8 cellular contexts compared by ENCODE assay signal in the genomic region with DNA sequence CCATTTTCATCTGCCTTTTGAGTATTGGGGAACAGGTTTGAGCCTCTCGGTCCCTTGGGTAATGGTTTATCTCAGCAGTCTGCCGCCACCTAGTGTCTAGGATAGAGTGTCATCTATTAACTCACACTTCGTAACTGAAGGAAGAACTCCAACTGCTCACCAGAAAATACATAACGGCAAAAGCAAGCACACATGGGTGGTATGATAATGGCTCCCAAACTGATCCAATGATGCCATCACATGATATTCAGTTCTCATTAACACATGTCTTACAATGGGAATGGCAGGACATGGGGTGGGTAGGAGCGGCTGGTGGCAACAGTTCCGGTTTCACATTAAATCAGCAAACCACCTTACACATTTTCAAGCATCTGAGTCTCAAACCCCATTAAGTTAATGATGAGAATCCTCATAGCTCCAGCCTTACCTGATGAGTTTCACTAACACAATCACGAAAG.
A peak's percentile ranks its signal among the peaks of the same experiment; 100 is the strongest.
DNase-seq lines count a peak whose midpoint lies in the region; ATAC-seq and TF ChIP-seq lines count a peak whose summit lies in the region.

No MANE protein-coding gene starts in this region.

- H3K27me3 ChIP-seq in CD4-positive, CD25-positive, alpha-beta regulatory T cell (ENCODE audit: control insufficient read depth, insufficient read depth, low read length), result peaks cover 1% of the 10 kb centered on the region

- H3K9me3 Mint-ChIP-seq in CD4-positive, CD25-positive, alpha-beta regulatory T cell, result no peaks in the 10 kb centered on the region
- no peaks in the 10 kb centered on the region for H3K9me3 Mint-ChIP-seq in activated CD4-positive, alpha-beta memory T cell treated with anti-CD3 and anti-CD28 coated beads for 36 hours
- H3K9me3 Mint-ChIP-seq in osteocyte (ENCODE audit: unreplicated experiment), result no peaks in the 10 kb centered on the region

- H3K36me3 ChIP-seq in CD4-positive, CD25-positive, alpha-beta regulatory T cell (ENCODE audit: control insufficient read depth, insufficient read depth, low read length), result no peaks in the 10 kb centered on the region

- H3K4me1 Mint-ChIP-seq in CD4-positive, CD25-positive, alpha-beta regulatory T cell, result peaks cover 0 to 3% (median 0%) of the 10 kb centered on the region in 4 donors
- H3K4me1 Mint-ChIP-seq in activated CD4-positive, alpha-beta memory T cell treated with anti-CD3 and anti-CD28 coated beads for 36 hours (ENCODE audit: low read depth), result no peaks in the 10 kb centered on the region
- peaks cover 41% of the 10 kb centered on the region for H3K4me1 Mint-ChIP-seq in osteocyte (ENCODE audit: unreplicated experiment)

- H3K9me3 ChIP-seq in CD4-positive, CD25-positive, alpha-beta regulatory T cell (ENCODE audit: control insufficient read depth in 2 of 2, low read length in 2 of 2), result no peaks in the 10 kb centered on the region

- no peak overlapping the region for H3K27ac ChIP-seq in CD4-positive, CD25-positive, alpha-beta regulatory T cell (ENCODE audit: insufficient read depth, low read length, poor library complexity, severe bottlenecking)

- POLR2A ChIA-PET in activated CD4-positive, alpha-beta memory T cell treated with anti-CD3 and anti-CD28 coated beads for 36 hours (lab: Charles Lee), result no interaction called here

- peak in 2 of 3 donors; percentile 22 to 60 for DNase-seq in CD4-positive, CD25-positive, alpha-beta regulatory T cell
- DNase-seq in NCI-H526 (lab: John Stamatoyannopoulos, UW) (peak; percentile 65 to 86), foreskin fibroblast (peak; percentile 54 to 84), osteocyte (ENCODE audit: extremely low spot score, unreplicated experiment) (no peak)
- DNase-seq in activated CD4-positive, alpha-beta memory T cell treated with anti-CD3 and anti-CD28 coated beads for 36 hours, result peak; percentile 47
- no peak for DNase-seq in effector CD4-positive, alpha-beta T cell

- H3K4me3 ChIP-seq in CD4-positive, CD25-positive, alpha-beta regulatory T cell (ENCODE audit: low read depth, low read length), result no peak overlapping the region
- no peak overlapping the region for H3K4me3 ChIP-seq in foreskin fibroblast (ENCODE audit: low read depth in 1 of 2, low read length in 2 of 2)

- no peak overlapping the region for H3K4me3 Mint-ChIP-seq in CD4-positive, CD25-positive, alpha-beta regulatory T cell
- H3K4me3 Mint-ChIP-seq in activated CD4-positive, alpha-beta memory T cell treated with anti-CD3 and anti-CD28 coated beads for 36 hours, result no peak overlapping the region
- H3K4me3 Mint-ChIP-seq in osteocyte (ENCODE audit: unreplicated experiment), result no peak overlapping the region

- H3K27me3 Mint-ChIP-seq in CD4-positive, CD25-positive, alpha-beta regulatory T cell, result no peaks in the 10 kb centered on the region
- H3K27me3 Mint-ChIP-seq in activated CD4-positive, alpha-beta memory T cell treated with anti-CD3 and anti-CD28 coated beads for 36 hours, result peaks cover 16% of the 10 kb centered on the region
- no peaks in the 10 kb centered on the region for H3K27me3 Mint-ChIP-seq in osteocyte (ENCODE audit: unreplicated experiment)

- no peak overlapping the region for H3K27ac Mint-ChIP-seq in CD4-positive, CD25-positive, alpha-beta regulatory T cell
- H3K27ac Mint-ChIP-seq in activated CD4-positive, alpha-beta memory T cell treated with anti-CD3 and anti-CD28 coated beads for 36 hours, result no peak overlapping the region
- no peak overlapping the region for H3K27ac Mint-ChIP-seq in osteocyte (ENCODE audit: unreplicated experiment)

- CTCF ChIA-PET in activated CD4-positive, alpha-beta memory T cell treated with anti-CD3 and anti-CD28 coated beads for 36 hours (lab: Charles Lee), result interaction anchor here (0.7 to 1.6 kb wide), 7 partner anchors 9 to 986 kb away, joined by 3 to 11 read pairs (median 4); partner anchors contain the start of gene EDN1

- H3K36me3 Mint-ChIP-seq in CD4-positive, CD25-positive, alpha-beta regulatory T cell, result no peaks in the 10 kb centered on the region
- H3K36me3 Mint-ChIP-seq in activated CD4-positive, alpha-beta memory T cell treated with anti-CD3 and anti-CD28 coated beads for 36 hours, result no peaks in the 10 kb centered on the region
- H3K36me3 Mint-ChIP-seq in osteocyte (ENCODE audit: unreplicated experiment), result no peaks in the 10 kb centered on the region

- intact Hi-C loops in activated CD4-positive, alpha-beta memory T cell treated with anti-CD3 and anti-CD28 coated beads for 36 hours (cut with micrococcal nuclease), result loop anchor here (1.0 to 5.0 kb wide), 3 partner anchors 316 to 1019 kb away; partner anchors contain the start of gene EDN1

- no peaks in the 10 kb centered on the region for H3K4me1 ChIP-seq in CD4-positive, CD25-positive, alpha-beta regulatory T cell (ENCODE audit: control insufficient read depth, insufficient read depth, low read length, poor library complexity, severe bottlenecking)

- ATAC-seq in CD4-positive, CD25-positive, alpha-beta regulatory T cell (ENCODE audit: low read depth in 2 of 2), result peak in 1 of 2 donors; percentile 44
- peak; percentile 32 for ATAC-seq in GM19025 (IDR thresholded peaks at IDR 0.05; ENCODE audit: low read depth, unreplicated experiment)
- peak; percentile 36 for ATAC-seq in HG03342 (IDR thresholded peaks at IDR 0.05; ENCODE audit: unreplicated experiment)

- TF ChIP-seq CTCF in foreskin fibroblast (IDR thresholded peaks at IDR 0.05; ENCODE audit: low read depth, low read length), result peak; percentile 65
- peak; percentile 86 for TF ChIP-seq CTCF in osteocyte (IDR thresholded peaks at IDR 0.05)

Comparison
In these comparisons a context has a peak if more than half of its experiments do, and no peak if none do; other contexts are left out.
1. DNase-seq: peak in CD4-positive, CD25-positive, alpha-beta regulatory T cell (2 of 3), NCI-H526 (2 of 2), activated CD4-positive, alpha-beta memory T cell treated with anti-CD3 and anti-CD28 coated beads for 36 hours (single experiment) and foreskin fibroblast (2 of 2); none in osteocyte (single experiment) and effector CD4-positive, alpha-beta T cell (single experiment).